Comparison of ENCODE assay signal across 11 cellular contexts in genomic region chr11:125901872-125902271, GRCh38. TPM values are rescaled to one million over a fixed set of nuclear protein-coding genes. Genes with fewer than 3 reads are reported as not detected.
DNase-seq lines count a peak whose midpoint lies in the region; ATAC-seq and TF ChIP-seq lines count a peak whose summit lies in the region.
"Had no signal": no experiment of that assay in that cellular context is flagged by ENCODE, and none has a peak within 500 bp of the region (broad histone marks: within the 10 kb centered on the region; RNA-seq: fewer than 3 reads in every experiment).

No MANE protein-coding gene starts in this region.

- H3K4me1 Mint-ChIP-seq in T-helper 1 cell treated with Interleukin-12 subunit alpha and Interleukin-12 subunit beta and Interleukin-4 antibody, amounts not matched to agents 30 μg/mL and 1 μg/mL, for 36 hours (ENCODE audit: low read depth): peaks cover 35% of the 10 kb centered on the region
- H3K4me1 Mint-ChIP-seq in endodermal cell: peaks cover 5% of the 10 kb centered on the region

- peak overlapping the region; percentile 96; the same call in 1 of the 2 replicates for H3K4me3 ChIP-seq in OCI-LY3 (ENCODE audit: low read length)
- no peak overlapping the region for H3K4me3 ChIP-seq in endodermal cell (ENCODE audit: low read length)
- H3K4me3 ChIP-seq in psoas muscle: peak overlapping the region; percentile 87
- peak overlapping the region in 2 of 4 donors; percentile 56 to 65 for H3K4me3 ChIP-seq in esophagus squamous epithelium

- H3K27me3 ChIP-seq in OCI-LY3 (ENCODE audit: low read depth, low read length) (0 out of 2 replicates have a peak, but pooled peaks cover 2% of the 10 kb centered on the region), endodermal cell (ENCODE audit: control insufficient read depth, insufficient read depth, low read length, poor library complexity, severe bottlenecking) (peaks cover 25% of the 10 kb centered on the region), psoas muscle (ENCODE audit: insufficient read depth in 3 of 3, low read length in 2 of 3) (peaks cover 4 to 26% (median 7%) of the 10 kb centered on the region in 3 donors), esophagus squamous epithelium (peaks cover 3 to 35% (median 6%) of the 10 kb centered on the region in 4 donors)

- peaks cover 4% of the 10 kb centered on the region; the same call in 1 of the 2 replicates for H4K20me1 ChIP-seq in OCI-LY3 (ENCODE audit: insufficient read depth, low read length)

- peaks cover 4% of the 10 kb centered on the region for H3K4me1 ChIP-seq in OCI-LY3 (ENCODE audit: low read length)
- H3K4me1 ChIP-seq in endodermal cell (ENCODE audit: control insufficient read depth, insufficient read depth, low read length): no peaks in the 10 kb centered on the region
- H3K4me1 ChIP-seq in psoas muscle: peaks cover 10% of the 10 kb centered on the region
- H3K4me1 ChIP-seq in esophagus squamous epithelium: peaks cover 16 to 30% (median 17%) of the 10 kb centered on the region in 3 donors

- no peak overlapping the region for H3K9ac ChIP-seq in OCI-LY3 (ENCODE audit: low read length)
- no peak overlapping the region for H3K9ac ChIP-seq in endodermal cell (ENCODE audit: extremely low read depth, low read length, poor library complexity, severe bottlenecking)

- H3K4me3 Mint-ChIP-seq in T-helper 1 cell treated with Interleukin-12 subunit alpha and Interleukin-12 subunit beta and Interleukin-4 antibody, amounts not matched to agents 30 μg/mL and 1 μg/mL, for 36 hours: peak overlapping the region; percentile 93
- peak overlapping the region; percentile 94 for H3K4me3 Mint-ChIP-seq in endodermal cell

- peaks cover 28% of the 10 kb centered on the region for H3K27me3 Mint-ChIP-seq in T-helper 1 cell treated with Interleukin-12 subunit alpha and Interleukin-12 subunit beta and Interleukin-4 antibody, amounts not matched to agents 30 μg/mL and 1 μg/mL, for 36 hours (ENCODE audit: low read depth)
- peaks cover 33% of the 10 kb centered on the region for H3K27me3 Mint-ChIP-seq in endodermal cell (ENCODE audit: insufficient read depth)

- peaks cover 48% of the 10 kb centered on the region for H3K79me2 ChIP-seq in OCI-LY3 (ENCODE audit: low read length)

- H2AFZ ChIP-seq in OCI-LY3 (ENCODE audit: low read depth, low read length): no peak overlapping the region

- peak overlapping the region; percentile 24 for H3K27ac Mint-ChIP-seq in T-helper 1 cell treated with Interleukin-12 subunit alpha and Interleukin-12 subunit beta and Interleukin-4 antibody, amounts not matched to agents 30 μg/mL and 1 μg/mL, for 36 hours
- H3K27ac Mint-ChIP-seq in endodermal cell: no peak overlapping the region

- H3K36me3 Mint-ChIP-seq in T-helper 1 cell treated with Interleukin-12 subunit alpha and Interleukin-12 subunit beta and Interleukin-4 antibody, amounts not matched to agents 30 μg/mL and 1 μg/mL, for 36 hours (ENCODE audit: low read depth): peaks cover 24% of the 10 kb centered on the region
- H3K36me3 Mint-ChIP-seq in endodermal cell (ENCODE audit: low read depth): peaks cover 22% of the 10 kb centered on the region

- no peaks in the 10 kb centered on the region for H3K9me3 ChIP-seq in OCI-LY3 (ENCODE audit: insufficient read depth, low read length)
- no peaks in the 10 kb centered on the region for H3K9me3 ChIP-seq in endodermal cell (ENCODE audit: control insufficient read depth, low read length)
- no peaks in the 10 kb centered on the region for H3K9me3 ChIP-seq in psoas muscle
- H3K9me3 ChIP-seq in esophagus squamous epithelium: no peaks in the 10 kb centered on the region

- WGBS in endodermal cell (ENCODE audit: insufficient coverage in 1 of 2, insufficient read length in 1 of 2), 2 experiments: 92 to 97% methylated on average over 5 to 6 of the region's 6 CpGs
- 74 to 76% (median 75%) methylated on average over 6 of the region's 6 CpGs for WGBS in psoas muscle, 3 donors
- WGBS in esophagus squamous epithelium, 2 donors: 74 to 97% methylated on average over 3 to 6 of the region's 6 CpGs

- no peak for TF ChIP-seq POLR2A in esophagus squamous epithelium (IDR thresholded peaks at IDR 0.05)

- intact Hi-C loops in psoas muscle (cut with DNase I): no loop called here
- intact Hi-C loops in esophagus squamous epithelium (cut with DNase I): no loop called here

- peaks cover 29% of the 10 kb centered on the region for H3K36me3 ChIP-seq in OCI-LY3 (replicated peaks; ENCODE audit: low read depth, low read length)
- H3K36me3 ChIP-seq in endodermal cell (ENCODE audit: control insufficient read depth, insufficient read depth, low read length): peaks cover 28% of the 10 kb centered on the region
- peaks cover 5 to 14% of the 10 kb centered on the region in 2 donors for H3K36me3 ChIP-seq in psoas muscle (ENCODE audit: insufficient read depth in 1 of 2, low read depth in 1 of 2)
- H3K36me3 ChIP-seq in esophagus squamous epithelium: peaks cover 0 to 17% (median 0%) of the 10 kb centered on the region in 3 donors

- H3K27ac ChIP-seq in OCI-LY3 (ENCODE audit: low read length) (no peak overlapping the region), endodermal cell (ENCODE audit: low read depth, low read length) (no peak overlapping the region), psoas muscle (no peak overlapping the region), esophagus squamous epithelium (no peak overlapping the region)

- no peaks in the 10 kb centered on the region for H3K9me3 Mint-ChIP-seq in T-helper 1 cell treated with Interleukin-12 subunit alpha and Interleukin-12 subunit beta and Interleukin-4 antibody, amounts not matched to agents 30 μg/mL and 1 μg/mL, for 36 hours
- peaks cover 5% of the 10 kb centered on the region for H3K9me3 Mint-ChIP-seq in endodermal cell

- H3K4me2 ChIP-seq in OCI-LY3 (ENCODE audit: low read length): peak overlapping the region; percentile 69; the same call in 1 of the 2 replicates

- ATAC-seq in psoas muscle (no peak), GM18511 (IDR thresholded peaks at IDR 0.05; ENCODE audit: unreplicated experiment) (no peak)

- TF ChIP-seq CTCF in OCI-LY3 (IDR thresholded peaks at IDR 0.05; ENCODE audit: low read depth, low read length): no peak
- no peak for TF ChIP-seq CTCF in endodermal cell (conservative IDR thresholded peaks at IDR 0.05)
- TF ChIP-seq CTCF in psoas muscle (IDR thresholded peaks at IDR 0.05): no peak
- TF ChIP-seq CTCF in esophagus squamous epithelium (IDR thresholded peaks at IDR 0.05): no peak

- DNase-seq in T-helper 1 cell: no peak
- no peak for DNase-seq in endodermal cell
- DNase-seq in psoas muscle: no peak
- DNase-seq in stimulated activated CD4-positive, alpha-beta T cell treated with anti-CD3 and anti-CD28 coated beads, Interleukin-2, amount 100 ng/mL, for 48 hours: no peak
- no peak for DNase-seq in esophagus squamous epithelium (lab: John Stamatoyannopoulos, UW)
- DNase-seq: NCI-H1694 treated with DMSO at 0.1 percent for 48 hours, retina had no signal

RNA-seq across cellular contexts. Expression of gene PUS3, which starts 1.1 kb away (rescaled TPM):
- total RNA-seq in endodermal cell: 10 to 100 TPM; 12.6 to 13.7 TPM
- 16.1 TPM for polyA plus RNA-seq in endodermal cell (2013, experiment 1 of 2)
- polyA plus RNA-seq in endodermal cell (2013, experiment 2 of 2): 16.0 TPM
- 10 to 100 TPM in 3 of 4 donors, 1 to 10 TPM in 1; 9.0 to 17.5 (median 16.5) TPM for total RNA-seq in psoas muscle
- polyA plus RNA-seq in psoas muscle: 10 to 100 TPM; 15.0 to 17.5 (median 16.1) TPM
- total RNA-seq in esophagus squamous epithelium: 10 to 100 TPM in 2 of 4 donors, 1 to 10 TPM in 2; 9.2 to 11.9 (median 10.7) TPM

RNA-seq across cellular contexts. Expression of gene DDX25, which starts 2.4 kb away (rescaled TPM):
- total RNA-seq in endodermal cell: 1 to 10 TPM; 3.3 to 8.4 TPM
- 3.6 TPM for polyA plus RNA-seq in endodermal cell (2013, experiment 1 of 2)
- 2.8 TPM for polyA plus RNA-seq in endodermal cell (2013, experiment 2 of 2)
- total RNA-seq in psoas muscle: not detected
- polyA plus RNA-seq in psoas muscle: under 1 TPM in 1 of 3 donors, not detected in 2; 0.01 TPM
- total RNA-seq in esophagus squamous epithelium: under 1 TPM in 1 of 4 donors, not detected in 3; 0.38 TPM
- polyA plus RNA-seq: AG04450 had no signal

RNA-seq across cellular contexts. Expression of gene HYLS1, which starts 14.4 kb away (rescaled TPM):
- total RNA-seq in endodermal cell (1 to 10 TPM; 6.6 to 7.7 TPM), psoas muscle (1 to 10 TPM; 1.8 to 4.0 (median 3.1) TPM), esophagus squamous epithelium (1 to 10 TPM; 1.4 to 5.0 (median 4.0) TPM)
- polyA plus RNA-seq in endodermal cell (2013, experiment 1 of 2): 4.5 TPM
- polyA plus RNA-seq in endodermal cell (2013, experiment 2 of 2): 4.1 TPM
- polyA plus RNA-seq in psoas muscle: 1 to 10 TPM; 1.9 to 7.2 (median 3.8) TPM

RNA-seq across cellular contexts. Expression of gene VSIG10L2, which starts 44.0 kb away (rescaled TPM):
- not detected for total RNA-seq in endodermal cell
- not detected for polyA plus RNA-seq in endodermal cell (2013, experiment 1 of 2)
- polyA plus RNA-seq in endodermal cell (2013, experiment 2 of 2): not detected
- not detected for total RNA-seq in psoas muscle
- polyA plus RNA-seq in psoas muscle: under 1 TPM in 1 of 3 donors, not detected in 2; 0.21 TPM
- under 1 TPM in 3 of 4 donors, not detected in 1; under 0.01 to 0.27 (median 0.09) TPM for total RNA-seq in esophagus squamous epithelium
- polyA plus RNA-seq: AG04450 had no signal
